ENCODE assay signal across 8 cellular contexts in the genomic region with DNA sequence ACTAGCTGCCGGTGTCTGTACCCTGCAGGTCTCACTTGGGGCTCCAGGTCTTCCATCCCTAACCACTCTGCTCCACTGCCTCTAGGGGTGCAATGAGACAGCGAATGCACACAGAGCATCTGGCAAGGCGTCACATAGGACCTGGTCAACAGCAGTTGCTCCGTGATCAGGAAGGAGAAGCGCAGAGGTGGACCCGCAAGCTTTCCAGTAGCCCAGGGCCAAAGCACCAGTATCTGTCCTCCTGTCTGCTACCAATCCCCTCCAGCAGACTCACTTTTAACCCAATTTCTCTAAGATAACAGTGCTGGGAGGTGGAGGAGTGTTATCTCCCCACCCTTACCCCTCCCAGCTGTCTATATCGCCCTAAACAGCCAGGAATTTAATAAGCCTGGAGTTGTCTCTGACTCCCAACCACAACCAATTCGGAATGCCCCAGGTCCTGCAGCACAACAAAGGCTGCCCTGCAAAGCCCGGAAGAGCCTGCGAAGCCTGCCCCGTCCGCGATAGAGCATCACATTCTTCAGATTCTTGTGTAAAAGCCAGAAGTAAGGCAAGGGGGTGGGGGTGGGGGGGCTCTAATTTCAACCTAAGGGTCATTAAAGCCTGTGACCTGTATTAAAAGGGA. TPM values are rescaled to one million over a fixed set of nuclear protein-coding genes. Genes with fewer than 3 reads are reported as not detected.
DNase-seq lines count a peak whose midpoint lies in the region; ATAC-seq and TF ChIP-seq lines count a peak whose summit lies in the region.

No MANE protein-coding gene starts in this region.

- peak overlapping the region; percentile 80 for H3K4me3 Mint-ChIP-seq in natural killer cell

- peak; percentile 42 for TF ChIP-seq POLR2A in erythroblast (IDR thresholded peaks at IDR 0.05; ENCODE audit: low read length)

- no peaks in the 10 kb centered on the region for H3K36me3 Mint-ChIP-seq in natural killer cell

- no peaks in the 10 kb centered on the region for H3K27me3 Mint-ChIP-seq in natural killer cell (ENCODE audit: low read depth in 2 of 2)

- H3K9me3 Mint-ChIP-seq in natural killer cell = no peaks in the 10 kb centered on the region

- peaks cover 93 to 94% of the 10 kb centered on the region in 2 donors for H3K4me1 Mint-ChIP-seq in natural killer cell

- no peak for ATAC-seq in natural killer cell
- ATAC-seq in HG03159 (IDR thresholded peaks at IDR 0.05; ENCODE audit: unreplicated experiment) = no peak
- no peak for ATAC-seq in GM21515 (IDR thresholded peaks at IDR 0.05; ENCODE audit: unreplicated experiment)

- DNase-seq in H4 (ENCODE audit: low spot score) (peak; percentile 62), T1000 (lab: John Stamatoyannopoulos, UW) (peak; percentile 53), erythroblast (lab: John Stamatoyannopoulos, UW) (peak; percentile 91 to 98), natural killer cell (no peak), posterior cingulate gyrus (no peak), GOT3 (lab: John Stamatoyannopoulos, UW) (no peak)

- intact Hi-C loops in natural killer cell (cut with micrococcal nuclease) = loop anchor here (5.0 kb wide), 1 partner anchor 84 kb away; no protein-coding TSS in a partner anchor
- intact Hi-C loops in posterior cingulate gyrus (cut with DNase I) = no loop called here

- H3K27ac Mint-ChIP-seq in natural killer cell = peak overlapping the region; percentile 90 to 96

- TF ChIP-seq CTCF in natural killer cell (IDR thresholded peaks at IDR 0.05) = no peak

RNA-seq across cellular contexts. Expression of gene MYH9, which starts 19.3 kb away (rescaled TPM):
- total RNA-seq in H4 (2014; rRNA removed; shearing (Covaris generic)) = 57.5 and 82.9 TPM in 2 replicates
- total RNA-seq in natural killer cell = 1,000 to 10,000 TPM in 1 of 3 donors, 100 to 1,000 TPM in 2; 803 to 1,038 (median 808) TPM

Comparison
In these comparisons a context has a peak if more than half of its experiments do, and no peak if none do; other contexts are left out.
1. DNase-seq: peak in H4 (single experiment), T1000 (single experiment) and erythroblast (2 of 2); none in natural killer cell (single experiment), posterior cingulate gyrus (0 of 10) and GOT3 (single experiment).